ENCODE assay signal across 1 cellular context in the genomic region with DNA sequence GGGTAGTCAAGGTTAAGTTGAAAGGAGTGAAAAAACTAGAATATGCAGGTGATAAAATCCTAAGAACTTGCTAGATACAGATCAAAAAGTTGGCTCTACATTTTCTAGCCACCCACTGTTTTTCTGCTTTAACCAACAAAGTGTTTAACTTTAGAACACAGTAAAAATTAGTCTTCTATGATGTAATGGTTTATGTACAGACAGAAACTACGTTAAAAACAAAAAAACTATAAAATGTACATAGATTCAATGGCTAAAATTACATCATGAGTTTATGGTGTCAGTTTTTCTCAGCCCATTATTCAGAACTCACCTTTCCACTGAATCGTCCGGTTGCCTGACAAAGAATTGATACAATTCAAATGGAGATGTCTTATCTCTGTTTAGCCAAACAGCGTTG.
TF ChIP-seq lines count a peak whose summit lies in the region.

No MANE protein-coding gene starts in this region.

TF ChIP-seq in HCT116, 20 proteins besides CTCF, POLR2A, EP300 and RAD21 (continued from another document):
- no peak for TF ChIP-seq EZH2phosphoT487 (IDR thresholded peaks at IDR 0.05; ENCODE audit: borderline replicate concordance)
- no peak for TF ChIP-seq ZNF274 (IDR thresholded peaks at IDR 0.05; ENCODE audit: low read depth, low read length)
- TF ChIP-seq, protein P1, sequence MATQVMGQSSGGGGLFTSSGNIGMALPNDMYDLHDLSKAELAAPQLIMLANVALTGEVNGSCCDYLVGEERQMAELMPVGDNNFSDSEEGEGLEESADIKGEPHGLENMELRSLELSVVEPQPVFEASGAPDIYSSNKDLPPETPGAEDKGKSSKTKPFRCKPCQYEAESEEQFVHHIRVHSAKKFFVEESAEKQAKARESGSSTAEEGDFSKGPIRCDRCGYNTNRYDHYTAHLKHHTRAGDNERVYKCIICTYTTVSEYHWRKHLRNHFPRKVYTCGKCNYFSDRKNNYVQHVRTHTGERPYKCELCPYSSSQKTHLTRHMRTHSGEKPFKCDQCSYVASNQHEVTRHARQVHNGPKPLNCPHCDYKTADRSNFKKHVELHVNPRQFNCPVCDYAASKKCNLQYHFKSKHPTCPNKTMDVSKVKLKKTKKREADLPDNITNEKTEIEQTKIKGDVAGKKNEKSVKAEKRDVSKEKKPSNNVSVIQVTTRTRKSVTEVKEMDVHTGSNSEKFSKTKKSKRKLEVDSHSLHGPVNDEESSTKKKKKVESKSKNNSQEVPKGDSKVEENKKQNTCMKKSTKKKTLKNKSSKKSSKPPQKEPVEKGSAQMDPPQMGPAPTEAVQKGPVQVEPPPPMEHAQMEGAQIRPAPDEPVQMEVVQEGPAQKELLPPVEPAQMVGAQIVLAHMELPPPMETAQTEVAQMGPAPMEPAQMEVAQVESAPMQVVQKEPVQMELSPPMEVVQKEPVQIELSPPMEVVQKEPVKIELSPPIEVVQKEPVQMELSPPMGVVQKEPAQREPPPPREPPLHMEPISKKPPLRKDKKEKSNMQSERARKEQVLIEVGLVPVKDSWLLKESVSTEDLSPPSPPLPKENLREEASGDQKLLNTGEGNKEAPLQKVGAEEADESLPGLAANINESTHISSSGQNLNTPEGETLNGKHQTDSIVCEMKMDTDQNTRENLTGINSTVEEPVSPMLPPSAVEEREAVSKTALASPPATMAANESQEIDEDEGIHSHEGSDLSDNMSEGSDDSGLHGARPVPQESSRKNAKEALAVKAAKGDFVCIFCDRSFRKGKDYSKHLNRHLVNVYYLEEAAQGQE (IDR thresholded peaks at IDR 0.05; ENCODE audit: low read depth), result no peak
- TF ChIP-seq SRF (IDR thresholded peaks at IDR 0.05; ENCODE audit: low read depth), result no peak
- TF ChIP-seq ELF1 (IDR thresholded peaks at IDR 0.05; ENCODE audit: borderline replicate concordance, low read depth), result no peak
- TF ChIP-seq TCF7L2 (IDR thresholded peaks at IDR 0.05; ENCODE audit: borderline replicate concordance, extremely low read depth, insufficient read depth, insufficient read length), result no peak
- TF ChIP-seq CBX3 (IDR thresholded peaks at IDR 0.05; ENCODE audit: low read depth), result no peak
- TF ChIP-seq EGR1 (IDR thresholded peaks at IDR 0.05; ENCODE audit: low read depth), result no peak
- TF ChIP-seq ZBTB33 (IDR thresholded peaks at IDR 0.05; ENCODE audit: extremely low read depth, insufficient replicate concordance, low read length), result no peak
- no peak for TF ChIP-seq SIN3A (IDR thresholded peaks at IDR 0.05; ENCODE audit: low read depth)
- TF ChIP-seq ATF3 (IDR thresholded peaks at IDR 0.05), result no peak
TF ChIP-seq in HCT116: peak in this region for 0.
